Comparison of ENCODE assay signal across 8 cellular contexts in genomic region chr13:46961719-46962118, GRCh38.
DNase-seq lines count a peak whose midpoint lies in the region; ATAC-seq and TF ChIP-seq lines count a peak whose summit lies in the region.

No MANE protein-coding gene starts in this region.

- ATAC-seq in GM18508 (IDR thresholded peaks at IDR 0.05; ENCODE audit: insufficient read depth, unreplicated experiment) (peak; percentile 98), Right ventricle myocardium inferior (no peak)

- H3K36me3 ChIP-seq in MM.1S (replicated peaks; ENCODE audit: insufficient read depth, low read length), result no peaks in the 10 kb centered on the region

- no peak overlapping the region for H2AFZ ChIP-seq in MM.1S (ENCODE audit: low read length)

- intact Hi-C loops in Right ventricle myocardium inferior (cut with DNase I), result no loop called here

- no peaks in the 10 kb centered on the region for H3K9me3 ChIP-seq in MM.1S (replicated peaks; ENCODE audit: insufficient read depth, low read length)

- peak; percentile 77 for DNase-seq in HCEC 1CT
- peak; percentile 14 for DNase-seq in MM.1S
- DNase-seq in fibroblast of villous mesenchyme (ENCODE audit: low read depth), result peak; percentile 76
- DNase-seq in effector CD8-positive, alpha-beta T cell (lab: John Stamatoyannopoulos, UW), result no peak
- no peak for DNase-seq in Right ventricle myocardium inferior (ENCODE audit: missing footprints)
- DNase-seq in NCI-H146 treated with DMSO at 0.1 percent for 48 hours (lab: John Stamatoyannopoulos, UW; ENCODE audit: unreplicated experiment), result no peak
- DNase-seq in effector CD4-positive, alpha-beta T cell, result no peak

- no peak overlapping the region for H3K9ac ChIP-seq in MM.1S (ENCODE audit: low read length)

- H3K79me2 ChIP-seq in MM.1S (ENCODE audit: low read length), result no peaks in the 10 kb centered on the region

- no peak overlapping the region for H3K4me2 ChIP-seq in MM.1S (ENCODE audit: low read depth, low read length)

- no peaks in the 10 kb centered on the region for H3F3A ChIP-seq in MM.1S (ENCODE audit: insufficient read depth, low read length)

- no peak for TF ChIP-seq CTCF in MM.1S (IDR thresholded peaks at IDR 0.05; ENCODE audit: low read length)
- TF ChIP-seq CTCF in fibroblast of villous mesenchyme (IDR thresholded peaks at IDR 0.05; ENCODE audit: insufficient read depth, low read depth, low read length), result no peak

- H3K27me3 ChIP-seq in MM.1S (replicated peaks; ENCODE audit: insufficient read depth, low read length), result no peaks in the 10 kb centered on the region

- H3K27ac ChIP-seq in MM.1S (ENCODE audit: low read length), result no peak overlapping the region

- no peaks in the 10 kb centered on the region for H4K20me1 ChIP-seq in MM.1S (ENCODE audit: insufficient read depth, low read length)

- no peak overlapping the region for H3K4me3 ChIP-seq in MM.1S (ENCODE audit: low read length)
- no peak overlapping the region for H3K4me3 ChIP-seq in fibroblast of villous mesenchyme (ENCODE audit: low read depth, low read length)

- no peaks in the 10 kb centered on the region for H3K4me1 ChIP-seq in MM.1S (ENCODE audit: low read length)

- no peaks in the 10 kb centered on the region for H3K9me2 ChIP-seq in MM.1S (replicated peaks; ENCODE audit: insufficient read depth, low read length)

Comparison
In these comparisons a context has a peak if more than half of its experiments do, and no peak if none do; other contexts are left out.
1. DNase-seq: peak in HCEC 1CT (single experiment), MM.1S (single experiment) and fibroblast of villous mesenchyme (single experiment); none in effector CD8-positive, alpha-beta T cell (single experiment), Right ventricle myocardium inferior (single experiment), NCI-H146 treated with DMSO at 0.1 percent for 48 hours (single experiment) and effector CD4-positive, alpha-beta T cell (single experiment).